In genomic region chr1:226107471-226108460, GRCh38 we compare ENCODE assay signal across 11 cellular contexts. TPM values are rescaled to one million over a fixed set of nuclear protein-coding genes. Genes with fewer than 3 reads are reported as not detected.
DNase-seq lines count a peak whose midpoint lies in the region; ATAC-seq and TF ChIP-seq lines count a peak whose summit lies in the region.
"Had no signal": no experiment of that assay in that cellular context is flagged by ENCODE, and none has a peak within 500 bp of the region (broad histone marks: within the 10 kb centered on the region; RNA-seq: fewer than 3 reads in every experiment).

No MANE protein-coding gene starts in this region.

- no peaks in the 10 kb centered on the region for H3K27me3 ChIP-seq in A673 (replicated peaks; ENCODE audit: insufficient read depth, low read depth, low read length, poor library complexity)
- no peaks in the 10 kb centered on the region for H3K27me3 ChIP-seq in naive thymus-derived CD4-positive, alpha-beta T cell (ENCODE audit: control insufficient read depth in 2 of 2, insufficient read depth in 2 of 2, low read length in 2 of 2)

- H3K27ac ChIP-seq in A673 (ENCODE audit: low read depth, low read length, poor library complexity, severe bottlenecking): peak overlapping the region; percentile 83
- H3K27ac ChIP-seq in naive thymus-derived CD4-positive, alpha-beta T cell (ENCODE audit: low read depth, low read length): no peak overlapping the region
- H3K27ac ChIP-seq: epithelial cell of prostate had no signal

- POLR2A ChIA-PET in A673 (lab: Charles Lee; ENCODE audit: low non-redundant PET): interaction anchor here (0.6 to 0.7 kb wide), 2 partner anchors 83 to 1756 kb away, joined by 7 to 11 read pairs; no protein-coding TSS in a partner anchor
- POLR2A ChIA-PET in naive thymus-derived CD4-positive, alpha-beta T cell (lab: Charles Lee): interaction anchor here (0.6 to 3.1 kb wide), 8 partner anchors 17 to 108 kb away, joined by 3 to 21 read pairs (median 4); partner anchors contain the start of gene H3-3A

- H3K36me3 Mint-ChIP-seq in T-helper 17 cell (ENCODE audit: low read depth): no peaks in the 10 kb centered on the region
- H3K36me3 Mint-ChIP-seq in naive thymus-derived CD4-positive, alpha-beta T cell: no peaks in the 10 kb centered on the region

- peaks cover 33% of the 10 kb centered on the region for H3K4me1 Mint-ChIP-seq in T-helper 17 cell
- H3K4me1 Mint-ChIP-seq in naive thymus-derived CD4-positive, alpha-beta T cell: peaks cover 7 to 26% (median 21%) of the 10 kb centered on the region in 7 donors

- BruUV-seq in A673 (replicated peaks; lab: Mats Ljungman, UMichigan): no TSS peak

- no peak overlapping the region for H3K4me3 Mint-ChIP-seq in T-helper 17 cell
- H3K4me3 Mint-ChIP-seq in naive thymus-derived CD4-positive, alpha-beta T cell: peak overlapping the region in 1 of 10 donors; percentile 69

- CTCF ChIA-PET in A673 (lab: Charles Lee): no interaction called here
- CTCF ChIA-PET in naive thymus-derived CD4-positive, alpha-beta T cell (lab: Charles Lee): interaction anchor here (1.0 to 2.1 kb wide), 4 partner anchors 14 to 43 kb away, joined by 3 to 9 read pairs (median 4); no protein-coding TSS in a partner anchor

- 0 out of 2 replicates have a peak, but pooled peaks have one; percentile 18 for TF ChIP-seq CTCF in A673 (conservative IDR thresholded peaks at IDR 0.05; ENCODE audit: low read depth, low read length)
- TF ChIP-seq CTCF in GM12872 (IDR thresholded peaks at IDR 0.05; ENCODE audit: insufficient read depth, low read depth, low read length): 0 out of 3 replicates have a peak, but pooled peaks have one; percentile 6

- H3K9me3 ChIP-seq in A673 (ENCODE audit: low read depth, low read length, poor library complexity, severe bottlenecking) (no peaks in the 10 kb centered on the region), T-helper 17 cell (ENCODE audit: control insufficient read depth, low read length, poor library complexity, severe bottlenecking) (no peaks in the 10 kb centered on the region)
- H3K9me3 ChIP-seq in naive thymus-derived CD4-positive, alpha-beta T cell (ENCODE audit: control insufficient read depth in 2 of 3, low read length in 3 of 3): no peaks in the 10 kb centered on the region

- peaks cover 32% of the 10 kb centered on the region for H3K4me1 ChIP-seq in A673 (ENCODE audit: insufficient read depth, low read length, poor library complexity, severe bottlenecking)
- no peaks in the 10 kb centered on the region for H3K4me1 ChIP-seq in naive thymus-derived CD4-positive, alpha-beta T cell (ENCODE audit: control insufficient read depth in 2 of 2, insufficient read depth in 2 of 2, low read length in 2 of 2)

- no peak overlapping the region for H3K4me3 ChIP-seq in A673 (ENCODE audit: low read depth, low read length, poor library complexity, severe bottlenecking)
- H3K4me3 ChIP-seq in naive thymus-derived CD4-positive, alpha-beta T cell (ENCODE audit: low read length): no peak overlapping the region

- in situ Hi-C loops in KBM-7 (cut with MboI; ENCODE audit: low pct_unique_long_range_greater_than_20kb, low sequenced_read_pairs): no loop called here

- ATAC-seq in T-helper 17 cell: no peak
- ATAC-seq in naive thymus-derived CD4-positive, alpha-beta T cell: no peak

- DNase-seq in A673 (ENCODE audit: low spot score) (peak; percentile 54), T-helper 17 cell (no peak), activated gamma-delta T cell treated with Interleukin-2 at 50 U/mL for 16 hours (no peak), KBM-7 (no peak), hepatic stellate cell (ENCODE audit: low spot score) (no peak)
- no peak for DNase-seq in naive thymus-derived CD4-positive, alpha-beta T cell
- no peak for DNase-seq in activated CD8-positive, alpha-beta memory T cell treated with anti-CD3 and anti-CD28 coated beads, Interleukin-2, amount 50 U/mL, for 4 hours
- DNase-seq: activated CD4-positive, alpha-beta T cell treated with anti-CD3 and anti-CD28 coated beads for 48 hours; NCI-H146 had no signal

- no peaks in the 10 kb centered on the region for H3K27me3 Mint-ChIP-seq in T-helper 17 cell
- peaks cover 0 to 3% (median 0%) of the 10 kb centered on the region in 5 donors for H3K27me3 Mint-ChIP-seq in naive thymus-derived CD4-positive, alpha-beta T cell

- no peaks in the 10 kb centered on the region for H3K36me3 ChIP-seq in A673 (ENCODE audit: insufficient read depth, low read length, poor library complexity, severe bottlenecking)
- H3K36me3 ChIP-seq in naive thymus-derived CD4-positive, alpha-beta T cell (ENCODE audit: control insufficient read depth in 2 of 3, insufficient read depth in 3 of 3, low read length in 3 of 3): no peaks in the 10 kb centered on the region

- intact Hi-C loops in A673 (cut with micrococcal nuclease; ENCODE audit: unreplicated experiment): no loop called here
- intact Hi-C loops in naive thymus-derived CD4-positive, alpha-beta T cell (cut with micrococcal nuclease): loop anchor here in 1 of 2 donors (5.0 kb wide), 1 partner anchor 680 kb away; the partner anchor contains the start of gene LBR

- peak overlapping the region; percentile 79 for H3K27ac Mint-ChIP-seq in T-helper 17 cell
- H3K27ac Mint-ChIP-seq in naive thymus-derived CD4-positive, alpha-beta T cell: peak overlapping the region in 8 of 9 donors; percentile 10 to 79 (median 63)

- no peaks in the 10 kb centered on the region for H3K9me3 Mint-ChIP-seq in naive thymus-derived CD4-positive, alpha-beta T cell

RNA-seq across cellular contexts. Expression of gene H3-3A, which starts 45.2 kb away (rescaled TPM):
- total RNA-seq in A673 (2021) (638 and 640 TPM in 2 replicates), T-helper 17 cell (100 to 1,000 TPM; 318 to 496 TPM)
- total RNA-seq in naive thymus-derived CD4-positive, alpha-beta T cell: 100 to 1,000 TPM; 388 to 561 (median 412) TPM
- polyA plus RNA-seq in naive thymus-derived CD4-positive, alpha-beta T cell: 100 to 1,000 TPM; 677 to 832 TPM
